9 cellular contexts compared by ENCODE assay signal in the genomic region with DNA sequence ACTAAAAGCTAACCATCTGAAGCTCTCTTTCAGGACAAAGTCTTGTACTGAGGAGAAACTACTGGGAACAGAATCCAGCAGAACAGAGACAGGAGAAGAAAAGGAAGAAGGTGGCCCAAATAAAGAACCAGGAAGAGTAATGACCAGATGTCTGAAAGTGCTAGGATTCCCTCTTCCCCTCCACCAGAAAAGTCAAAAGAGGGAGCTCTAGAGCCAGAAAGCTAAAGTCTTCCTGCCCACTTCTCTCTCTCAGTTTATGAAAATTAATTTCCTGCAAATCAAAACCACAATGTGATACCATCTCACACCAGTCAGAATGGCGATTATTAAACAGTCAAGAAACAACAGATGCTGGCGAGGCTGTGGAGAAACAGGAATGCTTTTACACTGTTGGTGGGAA. TPM values are rescaled to one million over a fixed set of nuclear protein-coding genes. Genes with fewer than 3 reads are reported as not detected.
DNase-seq lines count a peak whose midpoint lies in the region; ATAC-seq lines count a peak whose summit lies in the region.
"Had no signal": no experiment of that assay in that cellular context is flagged by ENCODE, and none has a peak within 500 bp of the region (broad histone marks: within the 10 kb centered on the region; RNA-seq: fewer than 3 reads in every experiment).

No MANE protein-coding gene starts in this region.

- H2BK12ac ChIP-seq in mesenchymal stem cell (ENCODE audit: low read length in 2 of 2) = no peak overlapping the region

- peak overlapping the region; percentile 53 for H3K27ac Mint-ChIP-seq in activated T-cell treated with anti-CD3 and anti-CD28 coated beads, Interleukin-2, amount 50 U/mL, for 72 hours
- peak overlapping the region in 1 of 2 donors; percentile 59 for H3K27ac Mint-ChIP-seq in effector memory CD8-positive, alpha-beta T cell
- peak overlapping the region; percentile 51 for H3K27ac Mint-ChIP-seq in stimulated activated effector memory CD8-positive, alpha-beta T cell treated with anti-CD3 and anti-CD28 coated beads, Interleukin-12 subunit alpha, Interleukin-12 subunit beta, amount 100 ng/mL, for 72 hours

- DNase-seq in activated T-cell treated with anti-CD3 and anti-CD28 coated beads, Interleukin-2, amount 50 U/mL, for 72 hours = no peak
- DNase-seq in activated T-cell treated with anti-CD3 and anti-CD28 coated beads, Interleukin-2, amount 50 U/mL, for 48 hours = no peak
- DNase-seq in NCI-H69 (lab: John Stamatoyannopoulos, UW) = peak; percentile 33
- DNase-seq in effector memory CD8-positive, alpha-beta T cell = no peak
- no peak for DNase-seq in stimulated activated effector memory CD8-positive, alpha-beta T cell treated with anti-CD3 and anti-CD28 coated beads, Interleukin-12 subunit alpha, Interleukin-12 subunit beta, amount 100 ng/mL, for 72 hours (ENCODE audit: low spot score in 2 of 2)
- DNase-seq in mesenchymal stem cell = no peak
- DNase-seq: effector CD8-positive, alpha-beta T cell had no signal

- no peak overlapping the region for H2BK15ac ChIP-seq in mesenchymal stem cell (ENCODE audit: low read depth, poor library complexity, severe bottlenecking)

- no peak overlapping the region for H2BK120ac ChIP-seq in mesenchymal stem cell (ENCODE audit: low read depth, low read length)

- no peak overlapping the region for H3K4ac ChIP-seq in mesenchymal stem cell (ENCODE audit: low read depth in 1 of 2, low read length in 2 of 2)

- no peak overlapping the region for H3K4me2 ChIP-seq in mesenchymal stem cell (ENCODE audit: low read length, poor library complexity, severe bottlenecking)

- no peaks in the 10 kb centered on the region for H3K27me3 ChIP-seq in mesenchymal stem cell (ENCODE audit: control insufficient read depth in 1 of 2, insufficient read depth in 1 of 2, low read length in 2 of 2)

- no peak overlapping the region for H3K27ac ChIP-seq in mesenchymal stem cell (ENCODE audit: low read length, poor library complexity, severe bottlenecking)

- H4K8ac ChIP-seq in mesenchymal stem cell (ENCODE audit: low read length) = no peak overlapping the region

- no peak for ATAC-seq in activated T-cell treated with anti-CD3 and anti-CD28 coated beads, Interleukin-2, amount 50 U/mL, for 72 hours (replicated peaks in 1 of 2)
- peak; percentile 54 for ATAC-seq in effector memory CD8-positive, alpha-beta T cell (replicated peaks)
- peak; percentile 55 for ATAC-seq in stimulated activated effector memory CD8-positive, alpha-beta T cell treated with anti-CD3 and anti-CD28 coated beads, Interleukin-12 subunit alpha, Interleukin-12 subunit beta, amount 100 ng/mL, for 72 hours
- ATAC-seq in GM18520 (IDR thresholded peaks at IDR 0.05; ENCODE audit: unreplicated experiment) (no peak), HG03139 (IDR thresholded peaks at IDR 0.05; ENCODE audit: unreplicated experiment) (no peak)

- no peak overlapping the region for H3K23ac ChIP-seq in mesenchymal stem cell (ENCODE audit: low read length in 2 of 2)

- no peak overlapping the region for H3K18ac ChIP-seq in mesenchymal stem cell (ENCODE audit: low read depth in 1 of 2, low read length in 2 of 2)

- no peak overlapping the region for H4K91ac ChIP-seq in mesenchymal stem cell (ENCODE audit: low read length)

- peak overlapping the region; percentile 17 to 28 for H3K4me3 Mint-ChIP-seq in activated T-cell treated with anti-CD3 and anti-CD28 coated beads, Interleukin-2, amount 50 U/mL, for 72 hours
- H3K4me3 Mint-ChIP-seq in effector memory CD8-positive, alpha-beta T cell = peak overlapping the region in 1 of 2 donors; percentile 62
- H3K4me3 Mint-ChIP-seq in stimulated activated effector memory CD8-positive, alpha-beta T cell treated with anti-CD3 and anti-CD28 coated beads, Interleukin-12 subunit alpha, Interleukin-12 subunit beta, amount 100 ng/mL, for 72 hours = no peak overlapping the region

- H3K4me3 ChIP-seq in mesenchymal stem cell (ENCODE audit: insufficient read depth in 1 of 2, low read depth in 1 of 2, low read length in 2 of 2) = no peak overlapping the region

- H2AFZ ChIP-seq in mesenchymal stem cell (ENCODE audit: low read depth, low read length) = no peak overlapping the region

- peaks cover 25% of the 10 kb centered on the region for H3K79me1 ChIP-seq in mesenchymal stem cell (replicated peaks; ENCODE audit: low read length, poor library complexity, severe bottlenecking)

- no peaks in the 10 kb centered on the region for H3K27me3 Mint-ChIP-seq in activated T-cell treated with anti-CD3 and anti-CD28 coated beads, Interleukin-2, amount 50 U/mL, for 72 hours (ENCODE audit: low read depth)
- H3K27me3 Mint-ChIP-seq in effector memory CD8-positive, alpha-beta T cell = no peaks in the 10 kb centered on the region

- H3K9me3 ChIP-seq in mesenchymal stem cell (ENCODE audit: control insufficient read depth, low read length) = peaks cover 8% of the 10 kb centered on the region

- H2AK5ac ChIP-seq in mesenchymal stem cell (ENCODE audit: low read length, severe bottlenecking) = no peak overlapping the region

- no peaks in the 10 kb centered on the region for H3K4me1 ChIP-seq in mesenchymal stem cell (ENCODE audit: control insufficient read depth, insufficient read depth, low read depth, low read length)

- no peak overlapping the region for H2BK5ac ChIP-seq in mesenchymal stem cell (ENCODE audit: low read depth, low read length, poor library complexity, severe bottlenecking)

- H3K9me3 Mint-ChIP-seq in activated T-cell treated with anti-CD3 and anti-CD28 coated beads, Interleukin-2, amount 50 U/mL, for 72 hours = peaks cover 2 to 4% of the 10 kb centered on the region in 2 donors
- H3K9me3 Mint-ChIP-seq in effector memory CD8-positive, alpha-beta T cell = peaks cover 0 to 3% of the 10 kb centered on the region in 2 donors
- peaks cover 4% of the 10 kb centered on the region for H3K9me3 Mint-ChIP-seq in stimulated activated effector memory CD8-positive, alpha-beta T cell treated with anti-CD3 and anti-CD28 coated beads, Interleukin-12 subunit alpha, Interleukin-12 subunit beta, amount 100 ng/mL, for 72 hours

- H3K36me3 ChIP-seq in mesenchymal stem cell (ENCODE audit: control insufficient read depth in 1 of 2, insufficient read depth in 2 of 2, low read depth in 1 of 2, low read length in 2 of 2) = no peaks in the 10 kb centered on the region

- no peak overlapping the region for H3K9ac ChIP-seq in mesenchymal stem cell (ENCODE audit: low read length)

- H3K4me1 Mint-ChIP-seq in activated T-cell treated with anti-CD3 and anti-CD28 coated beads, Interleukin-2, amount 50 U/mL, for 72 hours (ENCODE audit: low read depth) = peaks cover 44% of the 10 kb centered on the region
- H3K4me1 Mint-ChIP-seq in effector memory CD8-positive, alpha-beta T cell (ENCODE audit: low read depth in 2 of 2) = peaks cover 26 to 42% of the 10 kb centered on the region in 2 donors
- H3K4me1 Mint-ChIP-seq in stimulated activated effector memory CD8-positive, alpha-beta T cell treated with anti-CD3 and anti-CD28 coated beads, Interleukin-12 subunit alpha, Interleukin-12 subunit beta, amount 100 ng/mL, for 72 hours = peaks cover 41% of the 10 kb centered on the region

- H3K36me3 Mint-ChIP-seq in activated T-cell treated with anti-CD3 and anti-CD28 coated beads, Interleukin-2, amount 50 U/mL, for 72 hours (ENCODE audit: insufficient read depth in 2 of 2) = peaks cover 5 to 11% of the 10 kb centered on the region in 2 donors
- peaks cover 8% of the 10 kb centered on the region for H3K36me3 Mint-ChIP-seq in effector memory CD8-positive, alpha-beta T cell (ENCODE audit: insufficient read depth)
- H3K36me3 Mint-ChIP-seq in stimulated activated effector memory CD8-positive, alpha-beta T cell treated with anti-CD3 and anti-CD28 coated beads, Interleukin-12 subunit alpha, Interleukin-12 subunit beta, amount 100 ng/mL, for 72 hours = peaks cover 14% of the 10 kb centered on the region

- H3K14ac ChIP-seq in mesenchymal stem cell (ENCODE audit: low read length in 2 of 2) = no peak overlapping the region

- no CpG with 5 or more reads among the region's 2 CpGs for WGBS in mesenchymal stem cell

RNA-seq across cellular contexts. Expression of gene SPPL3, which starts 47.2 kb away (rescaled TPM):
- total RNA-seq in activated T-cell treated with anti-CD3 and anti-CD28 coated beads, Interleukin-2, amount 50 U/mL, for 72 hours = 10 to 100 TPM; 43.5 to 45.7 TPM
- 64.9 TPM for polyA plus RNA-seq in mesenchymal stem cell (2013, experiment 1 of 2)
- 67.8 TPM for polyA plus RNA-seq in mesenchymal stem cell (2013, experiment 2 of 2)

Comparison
In these comparisons a context has a peak if more than half of its experiments do, and no peak if none do; other contexts are left out.
1. ATAC-seq: peak in effector memory CD8-positive, alpha-beta T cell (single experiment) and stimulated activated effector memory CD8-positive, alpha-beta T cell treated with anti-CD3 and anti-CD28 coated beads, Interleukin-12 subunit alpha, Interleukin-12 subunit beta, amount 100 ng/mL, for 72 hours (single experiment); none in activated T-cell treated with anti-CD3 and anti-CD28 coated beads, Interleukin-2, amount 50 U/mL, for 72 hours (0 of 2), GM18520 (single experiment) and HG03139 (single experiment).